ENCODE assay signal across 1 cellular context in genomic region chr16:87172632-87173031, GRCh38.
TF ChIP-seq lines count a peak whose summit lies in the region.

No MANE protein-coding gene starts in this region.

TF ChIP-seq in HepG2, 621 proteins besides CTCF, POLR2A, EP300 and RAD21 (continued from another document):
- TF ChIP-seq KIAA2018 (CRISPR knock-in tag; IDR thresholded peaks at IDR 0.05; ENCODE audit: borderline replicate concordance) (no peak), CBX1 (IDR thresholded peaks at IDR 0.05; ENCODE audit: low read depth) (no peak), THAP11 (CRISPR knock-in tag; IDR thresholded peaks at IDR 0.05) (no peak), STAG1 (CRISPR knock-in tag; IDR thresholded peaks at IDR 0.05) (peak; percentile 37), GPN1 (CRISPR knock-in tag; IDR thresholded peaks at IDR 0.05; ENCODE audit: borderline replicate concordance) (no peak), ZNF562 (CRISPR knock-in tag; IDR thresholded peaks at IDR 0.05; ENCODE audit: borderline replicate concordance) (no peak), ZNF335 (CRISPR knock-in tag; IDR thresholded peaks at IDR 0.05) (no peak), HNRNPK (IDR thresholded peaks at IDR 0.05; ENCODE audit: low read depth, low read length, poor library complexity, severe bottlenecking) (no peak)
